7 cellular contexts compared by ENCODE assay signal in genomic region chr14:54805521-54806322, GRCh38.
DNase-seq lines count a peak whose midpoint lies in the region; ATAC-seq and TF ChIP-seq lines count a peak whose summit lies in the region.

No MANE protein-coding gene starts in this region.

- H3K4me3 Mint-ChIP-seq in activated CD4-positive, alpha-beta T cell treated with anti-CD3 and anti-CD28 coated beads, Interleukin-2, amount 10 ng/mL, durations not matched to agents 24 days and 14 days, result no peak overlapping the region

- H3K27me3 ChIP-seq in right lobe of liver, result no peaks in the 10 kb centered on the region

- intact Hi-C loops in activated CD4-positive, alpha-beta T cell treated with anti-CD3 and anti-CD28 coated beads, Interleukin-2, amount 10 ng/mL, durations not matched to agents 24 days and 14 days (cut with micrococcal nuclease), result loop anchor here (1.0 to 10.0 kb wide), 3 partner anchors 33 to 441 kb away; no protein-coding TSS in a partner anchor
- intact Hi-C loops in right lobe of liver (cut with DNase I), result no loop called here

- no peak overlapping the region for H3K27ac Mint-ChIP-seq in activated CD4-positive, alpha-beta T cell treated with anti-CD3 and anti-CD28 coated beads, Interleukin-2, amount 10 ng/mL, durations not matched to agents 24 days and 14 days

- DNase-seq in GM12865 (ENCODE audit: low read depth) (peak; percentile 81), NCI-H345 (lab: John Stamatoyannopoulos, UW) (peak; percentile 75), dedifferentiated amniotic fluid mesenchymal stem cell (ENCODE audit: extremely low spot score) (peak; percentile 68), right lobe of liver (peak; percentile 83 to 88 (median 84))
- DNase-seq in activated CD4-positive, alpha-beta T cell treated with anti-CD3 and anti-CD28 coated beads, Interleukin-2, amount 10 ng/mL, durations not matched to agents 24 days and 14 days, result peak; percentile 92
- DNase-seq in stimulated activated CD4-positive, alpha-beta T cell treated with anti-CD3 and anti-CD28 coated beads, Interleukin-4, amount 100 ng/mL, for 48 hours (ENCODE audit: low read depth in 2 of 2), result peak; percentile 72 to 79

- H3K4me3 ChIP-seq in GM12865 (ENCODE audit: low read depth, low read length) (no peak overlapping the region), right lobe of liver (no peak overlapping the region)

- H3K9me3 Mint-ChIP-seq in activated CD4-positive, alpha-beta T cell treated with anti-CD3 and anti-CD28 coated beads, Interleukin-2, amount 10 ng/mL, durations not matched to agents 24 days and 14 days, result no peaks in the 10 kb centered on the region

- WGBS in right lobe of liver (ENCODE audit: insufficient coverage, low coverage, low lambda C conversion rate, missing lambda C conversion rate), result 32% methylated on average over 14 of the region's 19 CpGs

- ATAC-seq in HG02981 (IDR thresholded peaks at IDR 0.05; ENCODE audit: unreplicated experiment), result peak; percentile 62
- ATAC-seq in right lobe of liver, result peak; percentile 98 to 99 (median 98)

- H3K4me1 Mint-ChIP-seq in activated CD4-positive, alpha-beta T cell treated with anti-CD3 and anti-CD28 coated beads, Interleukin-2, amount 10 ng/mL, durations not matched to agents 24 days and 14 days, result peaks cover 4% of the 10 kb centered on the region

- no peak for TF ChIP-seq POLR2A in right lobe of liver (IDR thresholded peaks at IDR 0.05)

- no peaks in the 10 kb centered on the region for H3K36me3 Mint-ChIP-seq in activated CD4-positive, alpha-beta T cell treated with anti-CD3 and anti-CD28 coated beads, Interleukin-2, amount 10 ng/mL, durations not matched to agents 24 days and 14 days (ENCODE audit: low read depth)

- no peak overlapping the region for H3K27ac ChIP-seq in right lobe of liver

- H3K36me3 ChIP-seq in right lobe of liver, result no peaks in the 10 kb centered on the region

- TF ChIP-seq CTCF in GM12865 (IDR thresholded peaks at IDR 0.05; ENCODE audit: insufficient read depth, low read depth, low read length, missing control alignments) (peak; percentile 95), right lobe of liver (IDR thresholded peaks at IDR 0.05) (peak; percentile 87 to 98 (median 98))

- H3K9me3 ChIP-seq in right lobe of liver, result no peaks in the 10 kb centered on the region

- no peaks in the 10 kb centered on the region for H3K4me1 ChIP-seq in right lobe of liver

- peaks cover 27% of the 10 kb centered on the region for H3K27me3 Mint-ChIP-seq in activated CD4-positive, alpha-beta T cell treated with anti-CD3 and anti-CD28 coated beads, Interleukin-2, amount 10 ng/mL, durations not matched to agents 24 days and 14 days
